Comparison of ENCODE assay signal across 27 cellular contexts in the genomic region with DNA sequence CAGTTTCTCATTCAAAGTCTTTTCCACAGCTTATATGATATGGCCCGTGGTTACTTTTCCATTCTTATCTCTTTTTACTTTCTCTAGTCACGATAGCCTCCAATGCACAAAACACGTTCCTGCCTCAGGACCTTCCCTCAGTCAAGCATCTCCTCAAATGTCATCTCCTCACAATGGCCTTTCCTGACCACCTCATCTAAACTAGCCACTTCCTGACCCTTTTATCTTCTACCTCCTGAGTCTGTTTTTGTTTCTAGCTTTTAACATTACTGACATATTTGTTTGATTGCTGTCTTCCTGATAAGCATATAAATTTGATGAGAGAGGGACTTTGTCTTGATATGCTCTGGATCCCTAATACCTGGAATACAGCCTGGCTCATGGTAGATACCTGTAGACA. TPM values are rescaled to one million over a fixed set of nuclear protein-coding genes. Genes with fewer than 3 reads are reported as not detected.
DNase-seq lines count a peak whose midpoint lies in the region; ATAC-seq and TF ChIP-seq lines count a peak whose summit lies in the region.
"Had no signal": no experiment of that assay in that cellular context is flagged by ENCODE, and none has a peak within 500 bp of the region (broad histone marks: within the 10 kb centered on the region; RNA-seq: fewer than 3 reads in every experiment).

No MANE protein-coding gene starts in this region.

- no peak overlapping the region for H3K4me3 ChIP-seq in brain microvascular endothelial cell (ENCODE audit: low read depth, low read length)
- H3K4me3 ChIP-seq in breast epithelium = no peak overlapping the region
- H3K4me3 ChIP-seq: GM23338 had no signal

- H3K4me1 Mint-ChIP-seq in T-helper 1 cell treated with Interleukin-12 subunit alpha and Interleukin-12 subunit beta and Interleukin-4 antibody, amounts not matched to agents 30 μg/mL and 1 μg/mL, for 36 hours (ENCODE audit: low read depth) = peaks cover 62% of the 10 kb centered on the region
- H3K4me1 Mint-ChIP-seq in activated CD8-positive, alpha-beta T cell treated with anti-CD3 and anti-CD28 coated beads, Interleukin-2, amount 10 ng/mL, durations not matched to agents 7 days and 5 days (ENCODE audit: low read depth) = peaks cover 66% of the 10 kb centered on the region
- peaks cover 44% of the 10 kb centered on the region for H3K4me1 Mint-ChIP-seq in activated CD8-positive, alpha-beta T cell treated with anti-CD3 and anti-CD28 coated beads for 36 hours (ENCODE audit: low read depth)
- H3K4me1 Mint-ChIP-seq in stimulated activated naive CD8-positive, alpha-beta T cell treated with anti-CD3 and anti-CD28 coated beads, Interleukin-15, Interleukin-2, amounts not matched to agents 100 ng/mL and 50 ng/mL, for 24 hours (ENCODE audit: low read depth) = peaks cover 54% of the 10 kb centered on the region

- H3K27me3 ChIP-seq in brain microvascular endothelial cell (replicated peaks) (no peaks in the 10 kb centered on the region), breast epithelium (no peaks in the 10 kb centered on the region)

- no peak for DNase-seq in T-helper 1 cell
- no peak for DNase-seq in activated CD8-positive, alpha-beta T cell treated with anti-CD3 and anti-CD28 coated beads, Interleukin-2, amount 10 ng/mL, durations not matched to agents 7 days and 5 days
- DNase-seq in activated CD8-positive, alpha-beta T cell treated with anti-CD3 and anti-CD28 coated beads for 36 hours = no peak
- no peak for DNase-seq in stimulated activated naive CD8-positive, alpha-beta T cell treated with anti-CD3 and anti-CD28 coated beads, Interleukin-15, Interleukin-2, amounts not matched to agents 100 U/mL and 50 U/mL, for 24 hours
- DNase-seq in brain microvascular endothelial cell = no peak
- no peak for DNase-seq in breast epithelium (ENCODE audit: low spot score in 2 of 2)
- DNase-seq: Calu3, DMS79 treated with DMSO at 0.1 percent for 48 hours, GF-D8, H9, Karpas-422, NCI-H1092 treated with DMSO at 0.1 percent for 48 hours, NCI-H1436, NCI-H187, NCI-H2081 treated with DMSO at 0.1 percent for 48 hours, NCI-H2171, NCI-H226, NCI-H510A, NCI-H69, RPMI8226 had no signal

- in situ Hi-C loops in brain microvascular endothelial cell (cut with HindIII; ENCODE audit: low pct_ligation_motif_present, low sequenced_read_pairs) = no loop called here

- no peak overlapping the region for H3K27ac ChIP-seq in brain microvascular endothelial cell
- H3K27ac ChIP-seq in breast epithelium = no peak overlapping the region
- H3K27ac ChIP-seq: 22Rv1, C4-2B had no signal

- H3K4me1 ChIP-seq in breast epithelium = no peaks in the 10 kb centered on the region

- H3K27me3 Mint-ChIP-seq in T-helper 1 cell treated with Interleukin-12 subunit alpha and Interleukin-12 subunit beta and Interleukin-4 antibody, amounts not matched to agents 30 μg/mL and 1 μg/mL, for 36 hours (ENCODE audit: low read depth) = no peaks in the 10 kb centered on the region
- H3K27me3 Mint-ChIP-seq in activated CD8-positive, alpha-beta T cell treated with anti-CD3 and anti-CD28 coated beads, Interleukin-2, amount 10 ng/mL, durations not matched to agents 7 days and 5 days (ENCODE audit: low read depth) = no peaks in the 10 kb centered on the region
- H3K27me3 Mint-ChIP-seq in activated CD8-positive, alpha-beta T cell treated with anti-CD3 and anti-CD28 coated beads for 36 hours = no peaks in the 10 kb centered on the region
- H3K27me3 Mint-ChIP-seq in stimulated activated naive CD8-positive, alpha-beta T cell treated with anti-CD3 and anti-CD28 coated beads, Interleukin-15, Interleukin-2, amounts not matched to agents 100 ng/mL and 50 ng/mL, for 24 hours = no peaks in the 10 kb centered on the region
- H3K27me3 Mint-ChIP-seq: B cell had no signal

- no peaks in the 10 kb centered on the region for H3K9me3 ChIP-seq in breast epithelium

- CTCF ChIA-PET in activated CD8-positive, alpha-beta T cell treated with anti-CD3 and anti-CD28 coated beads, Interleukin-2, amount 10 ng/mL, durations not matched to agents 7 days and 5 days (lab: Charles Lee) = interaction anchor here (1.0 kb wide), 1 partner anchor 9 kb away, joined by 4 read pairs; no protein-coding TSS in a partner anchor
- CTCF ChIA-PET in activated CD8-positive, alpha-beta T cell treated with anti-CD3 and anti-CD28 coated beads for 36 hours (lab: Charles Lee) = no interaction called here

- peaks cover 20% of the 10 kb centered on the region for H3K9me3 Mint-ChIP-seq in T-helper 1 cell treated with Interleukin-12 subunit alpha and Interleukin-12 subunit beta and Interleukin-4 antibody, amounts not matched to agents 30 μg/mL and 1 μg/mL, for 36 hours
- peaks cover 11% of the 10 kb centered on the region for H3K9me3 Mint-ChIP-seq in activated CD8-positive, alpha-beta T cell treated with anti-CD3 and anti-CD28 coated beads, Interleukin-2, amount 10 ng/mL, durations not matched to agents 7 days and 5 days (ENCODE audit: insufficient read depth)
- H3K9me3 Mint-ChIP-seq in activated CD8-positive, alpha-beta T cell treated with anti-CD3 and anti-CD28 coated beads for 36 hours = peaks cover 8% of the 10 kb centered on the region
- peaks cover 8% of the 10 kb centered on the region for H3K9me3 Mint-ChIP-seq in stimulated activated naive CD8-positive, alpha-beta T cell treated with anti-CD3 and anti-CD28 coated beads, Interleukin-15, Interleukin-2, amounts not matched to agents 100 ng/mL and 50 ng/mL, for 24 hours
- H3K9me3 Mint-ChIP-seq: GM23338, H9 had no signal

- H3K36me3 ChIP-seq in brain microvascular endothelial cell (replicated peaks) = peaks cover 4% of the 10 kb centered on the region
- no peaks in the 10 kb centered on the region for H3K36me3 ChIP-seq in breast epithelium

- no peak overlapping the region for H3K4me3 Mint-ChIP-seq in T-helper 1 cell treated with Interleukin-12 subunit alpha and Interleukin-12 subunit beta and Interleukin-4 antibody, amounts not matched to agents 30 μg/mL and 1 μg/mL, for 36 hours
- no peak overlapping the region for H3K4me3 Mint-ChIP-seq in activated CD8-positive, alpha-beta T cell treated with anti-CD3 and anti-CD28 coated beads, Interleukin-2, amount 10 ng/mL, durations not matched to agents 7 days and 5 days
- no peak overlapping the region for H3K4me3 Mint-ChIP-seq in activated CD8-positive, alpha-beta T cell treated with anti-CD3 and anti-CD28 coated beads for 36 hours
- no peak overlapping the region for H3K4me3 Mint-ChIP-seq in stimulated activated naive CD8-positive, alpha-beta T cell treated with anti-CD3 and anti-CD28 coated beads, Interleukin-15, Interleukin-2, amounts not matched to agents 100 ng/mL and 50 ng/mL, for 24 hours
- H3K4me3 Mint-ChIP-seq: B cell, GM23338, H9 had no signal

- peaks cover 54% of the 10 kb centered on the region for H3K36me3 Mint-ChIP-seq in T-helper 1 cell treated with Interleukin-12 subunit alpha and Interleukin-12 subunit beta and Interleukin-4 antibody, amounts not matched to agents 30 μg/mL and 1 μg/mL, for 36 hours (ENCODE audit: low read depth)
- H3K36me3 Mint-ChIP-seq in activated CD8-positive, alpha-beta T cell treated with anti-CD3 and anti-CD28 coated beads, Interleukin-2, amount 10 ng/mL, durations not matched to agents 7 days and 5 days (ENCODE audit: low read depth) = peaks cover 73% of the 10 kb centered on the region
- H3K36me3 Mint-ChIP-seq in activated CD8-positive, alpha-beta T cell treated with anti-CD3 and anti-CD28 coated beads for 36 hours (ENCODE audit: low read depth) = peaks cover 51% of the 10 kb centered on the region
- peaks cover 52% of the 10 kb centered on the region for H3K36me3 Mint-ChIP-seq in stimulated activated naive CD8-positive, alpha-beta T cell treated with anti-CD3 and anti-CD28 coated beads, Interleukin-15, Interleukin-2, amounts not matched to agents 100 ng/mL and 50 ng/mL, for 24 hours (ENCODE audit: low read depth)

- TF ChIP-seq CTCF in activated CD8-positive, alpha-beta T cell treated with anti-CD3 and anti-CD28 coated beads for 36 hours (IDR thresholded peaks at IDR 0.05) = no peak
- TF ChIP-seq CTCF in brain microvascular endothelial cell (IDR thresholded peaks at IDR 0.05; ENCODE audit: low read depth, low read length, missing control alignments) (no peak), breast epithelium (IDR thresholded peaks at IDR 0.05) (no peak)

- no peak for ATAC-seq in activated CD8-positive, alpha-beta T cell treated with anti-CD3 and anti-CD28 coated beads, Interleukin-2, amount 10 ng/mL, durations not matched to agents 7 days and 5 days
- no peak for ATAC-seq in activated CD8-positive, alpha-beta T cell treated with anti-CD3 and anti-CD28 coated beads for 36 hours
- ATAC-seq in stimulated activated naive CD8-positive, alpha-beta T cell treated with anti-CD3 and anti-CD28 coated beads, Interleukin-15, Interleukin-2, amounts not matched to agents 100 U/mL and 50 U/mL, for 24 hours = no peak
- ATAC-seq: GM23338, HepG2 had no signal

- H3K27ac Mint-ChIP-seq in T-helper 1 cell treated with Interleukin-12 subunit alpha and Interleukin-12 subunit beta and Interleukin-4 antibody, amounts not matched to agents 30 μg/mL and 1 μg/mL, for 36 hours = peak overlapping the region; percentile 32
- peak overlapping the region; percentile 22 for H3K27ac Mint-ChIP-seq in activated CD8-positive, alpha-beta T cell treated with anti-CD3 and anti-CD28 coated beads, Interleukin-2, amount 10 ng/mL, durations not matched to agents 7 days and 5 days
- H3K27ac Mint-ChIP-seq in activated CD8-positive, alpha-beta T cell treated with anti-CD3 and anti-CD28 coated beads for 36 hours = no peak overlapping the region
- H3K27ac Mint-ChIP-seq in stimulated activated naive CD8-positive, alpha-beta T cell treated with anti-CD3 and anti-CD28 coated beads, Interleukin-15, Interleukin-2, amounts not matched to agents 100 ng/mL and 50 ng/mL, for 24 hours = peak overlapping the region; percentile 6
- H3K27ac Mint-ChIP-seq: B cell had no signal

- POLR2A ChIA-PET in activated CD8-positive, alpha-beta T cell treated with anti-CD3 and anti-CD28 coated beads, Interleukin-2, amount 10 ng/mL, durations not matched to agents 7 days and 5 days (lab: Charles Lee) = interaction anchor here (0.7 to 6.2 kb wide), 2 partner anchors 9 to 33 kb away, joined by 3 to 100 read pairs; a partner anchor contains a TSS
- POLR2A ChIA-PET in activated CD8-positive, alpha-beta T cell treated with anti-CD3 and anti-CD28 coated beads for 36 hours (lab: Charles Lee) = interaction anchor here (0.6 kb wide), 1 partner anchor 9 kb away, joined by 4 read pairs; no protein-coding TSS in a partner anchor

- intact Hi-C loops in activated CD8-positive, alpha-beta T cell treated with anti-CD3 and anti-CD28 coated beads for 36 hours (cut with micrococcal nuclease) = no loop called here
- intact Hi-C loops in breast epithelium (cut with DNase I; ENCODE audit: low total_unique reads) = no loop called here

- TF ChIP-seq POLR2A in breast epithelium (IDR thresholded peaks at IDR 0.05) = no peak

RNA-seq across cellular contexts. Expression of a gene that starts 7.6 kb away (rescaled TPM):
- total RNA-seq in activated CD8-positive, alpha-beta T cell treated with anti-CD3 and anti-CD28 coated beads, Interleukin-2, amount 10 ng/mL, durations not matched to agents 7 days and 5 days = 10 to 100 TPM; 33.9 to 39.5 TPM
- total RNA-seq in activated CD8-positive, alpha-beta T cell treated with anti-CD3 and anti-CD28 coated beads for 36 hours = 10 to 100 TPM; 17.7 to 19.2 TPM
- 10 to 100 TPM in 2 of 3 donors, 1 to 10 TPM in 1; 7.2 to 27.1 (median 16.1) TPM for total RNA-seq in breast epithelium
